In genomic region chr22:40055143-40055926, GRCh38 we compare ENCODE assay signal across 9 cellular contexts.
DNase-seq lines count a peak whose midpoint lies in the region; ATAC-seq and TF ChIP-seq lines count a peak whose summit lies in the region.
"Had no signal": no experiment of that assay in that cellular context is flagged by ENCODE, and none has a peak within 500 bp of the region (broad histone marks: within the 10 kb centered on the region; RNA-seq: fewer than 3 reads in every experiment).

No MANE protein-coding gene starts in this region.

- no peaks in the 10 kb centered on the region for H3K9me2 ChIP-seq in DOHH2 (replicated peaks; ENCODE audit: control insufficient read depth, low read length)

- H3K27me3 ChIP-seq in DOHH2 (ENCODE audit: control insufficient read depth, low read length), result no peaks in the 10 kb centered on the region
- H3K27me3 ChIP-seq in effector memory CD4-positive, alpha-beta T cell (replicated peaks; ENCODE audit: control insufficient read depth, insufficient read depth, low read length, poor library complexity, severe bottlenecking), result no peaks in the 10 kb centered on the region

- H3K36me3 ChIP-seq in DOHH2 (ENCODE audit: control insufficient read depth, low read length), result peaks cover 3% of the 10 kb centered on the region; the same call in 1 of the 2 replicates
- no peaks in the 10 kb centered on the region for H3K36me3 ChIP-seq in effector memory CD4-positive, alpha-beta T cell (ENCODE audit: control insufficient read depth, insufficient read depth, low read length)

- peak overlapping the region; percentile 70 for H3K4me2 ChIP-seq in DOHH2 (ENCODE audit: low read length)

- no peaks in the 10 kb centered on the region for H3K9me3 ChIP-seq in DOHH2 (ENCODE audit: control insufficient read depth, insufficient read depth, low read length)
- H3K9me3 ChIP-seq in effector memory CD4-positive, alpha-beta T cell (ENCODE audit: control insufficient read depth, low read length), result no peaks in the 10 kb centered on the region

- TF ChIP-seq CTCF in DOHH2 (IDR thresholded peaks at IDR 0.05; ENCODE audit: low read depth, low read length, poor library complexity, severe bottlenecking), result no peak

- DNase-seq in HT-29 (ENCODE audit: low spot score), result peak; percentile 31
- peak in 1 of 3 donors; percentile 15 for DNase-seq in effector memory CD4-positive, alpha-beta T cell
- DNase-seq in SK-N-DZ (ENCODE audit: low spot score), result no peak
- no peak for DNase-seq in NCI-H1694 (lab: John Stamatoyannopoulos, UW)
- DNase-seq in DMS 273 (lab: John Stamatoyannopoulos, UW; ENCODE audit: unreplicated experiment), result no peak
- no peak for DNase-seq in cerebellum (ENCODE audit: low spot score)
- DNase-seq: NCI-H446 had no signal

- peaks cover 82% of the 10 kb centered on the region for H3K4me1 ChIP-seq in DOHH2 (ENCODE audit: control insufficient read depth, low read length)
- H3K4me1 ChIP-seq in effector memory CD4-positive, alpha-beta T cell (ENCODE audit: control insufficient read depth, insufficient read depth, low read length, poor library complexity, severe bottlenecking), result peaks cover 55% of the 10 kb centered on the region

- ATAC-seq in GM19467 (IDR thresholded peaks at IDR 0.05; ENCODE audit: unreplicated experiment), result peak; percentile 84

- H3K27ac ChIP-seq in DOHH2 (ENCODE audit: low read depth, low read length), result peak overlapping the region; percentile 48
- peak overlapping the region; percentile 54 for H3K27ac ChIP-seq in effector memory CD4-positive, alpha-beta T cell (ENCODE audit: insufficient read depth, low read length, poor library complexity, severe bottlenecking)

- peak overlapping the region; percentile 39 for H3K4me3 ChIP-seq in DOHH2 (ENCODE audit: low read length)
- peak overlapping the region; percentile 14 for H3K4me3 ChIP-seq in effector memory CD4-positive, alpha-beta T cell (ENCODE audit: insufficient read depth, low read depth, low read length, poor library complexity, severe bottlenecking)

- H3F3A ChIP-seq in DOHH2 (ENCODE audit: control insufficient read depth, insufficient read depth), result peaks cover 33% of the 10 kb centered on the region

- H4K20me1 ChIP-seq in DOHH2 (ENCODE audit: control insufficient read depth, insufficient read depth, low read depth, low read length), result no peaks in the 10 kb centered on the region

- H3K79me2 ChIP-seq in DOHH2 (ENCODE audit: control insufficient read depth, low read length), result peaks cover 90% of the 10 kb centered on the region
